In the genomic region with DNA sequence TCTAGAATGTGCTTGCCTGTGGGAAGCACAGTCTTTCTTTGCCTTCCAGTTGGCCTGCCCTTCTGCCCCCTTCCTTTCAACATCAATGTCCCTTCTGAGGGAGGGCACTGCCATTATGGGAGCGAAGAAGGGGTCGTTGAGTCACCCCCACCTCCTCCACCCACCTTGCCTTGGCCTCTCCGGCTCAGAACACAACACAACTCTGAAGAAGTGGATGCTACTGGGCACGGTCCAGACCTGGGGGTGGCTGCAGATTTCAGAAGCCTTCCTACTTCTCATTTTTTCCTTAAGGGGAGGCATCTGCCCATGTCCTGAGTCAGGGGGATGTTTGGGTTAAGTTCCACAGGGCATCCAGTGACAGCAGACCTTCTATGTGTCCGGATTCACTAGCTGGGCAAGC, we compare ENCODE assay signal across 16 cellular contexts.
"Had no signal": no experiment of that assay in that cellular context is flagged by ENCODE, and none has a peak within 500 bp of the region (broad histone marks: within the 10 kb centered on the region; RNA-seq: fewer than 3 reads in every experiment).

No MANE protein-coding gene starts in this region.

- H3K27me3 Mint-ChIP-seq: activated CD4-positive, alpha-beta T cell treated with anti-CD3 and anti-CD28 coated beads, Interleukin-2, amount 10 ng/mL, durations not matched to agents 24 days and 14 days; activated naive CD4-positive, alpha-beta T cell treated with anti-CD3 and anti-CD28 coated beads, Interleukin-2, amount 50 U/mL, for 24 hours; memory B cell had no signal

- H3K27ac ChIP-seq: foreskin keratinocyte, ovary had no signal

- DNase-seq: activated CD4-positive, alpha-beta T cell treated with anti-CD3 and anti-CD28 coated beads, Interleukin-2, amount 10 ng/mL, durations not matched to agents 24 days and 14 days; activated CD8-positive, alpha-beta memory T cell treated with anti-CD3 and anti-CD28 coated beads for 24 hours; activated effector memory CD4-positive, alpha-beta T cell treated with Interleukin-2 at 50 U/mL for 16 hours; amniotic stem cell; foreskin keratinocyte; kidney glomerular epithelial cell; ovary; SHP77; stimulated activated CD4-positive, alpha-beta T cell treated with anti-CD3 and anti-CD28 coated beads, Interleukin-4, amount 100 ng/mL, for 4 hours; stimulated activated naive CD8-positive, alpha-beta T cell treated with anti-CD3 and anti-CD28 coated beads, Interleukin-15, amount 100 ng/mL, for 72 hours; thyroid gland had no signal

- H3K27ac Mint-ChIP-seq: activated CD4-positive, alpha-beta T cell treated with anti-CD3 and anti-CD28 coated beads, Interleukin-2, amount 10 ng/mL, durations not matched to agents 24 days and 14 days; activated naive CD4-positive, alpha-beta T cell treated with anti-CD3 and anti-CD28 coated beads, Interleukin-2, amount 50 U/mL, for 24 hours; memory B cell; stimulated activated naive CD8-positive, alpha-beta T cell treated with anti-CD3 and anti-CD28 coated beads, Interleukin-15, amount 100 ng/mL, for 72 hours; T-helper 1 cell treated with Interleukin-12 subunit alpha and Interleukin-12 subunit beta and Interleukin-4 antibody, amounts not matched to agents 30 μg/mL and 1 μg/mL, for 36 hours had no signal

- H3K4me1 ChIP-seq: breast epithelium, foreskin keratinocyte had no signal

- H3K4me3 ChIP-seq: breast epithelium, ovary, thyroid gland had no signal

- H3K4me1 Mint-ChIP-seq: neural crest cell had no signal

- H3K36me3 ChIP-seq: breast epithelium, ovary, thyroid gland had no signal

- H3K9me3 Mint-ChIP-seq: activated naive CD4-positive, alpha-beta T cell treated with anti-CD3 and anti-CD28 coated beads, Interleukin-2, amount 50 U/mL, for 24 hours; neural crest cell had no signal

- H3K9me3 ChIP-seq: breast epithelium, ovary, thyroid gland had no signal

- H3K4me3 Mint-ChIP-seq: activated CD4-positive, alpha-beta T cell treated with anti-CD3 and anti-CD28 coated beads, Interleukin-2, amount 10 ng/mL, durations not matched to agents 24 days and 14 days; activated naive CD4-positive, alpha-beta T cell treated with anti-CD3 and anti-CD28 coated beads, Interleukin-2, amount 50 U/mL, for 24 hours; memory B cell; neural crest cell; stimulated activated naive CD8-positive, alpha-beta T cell treated with anti-CD3 and anti-CD28 coated beads, Interleukin-15, amount 100 ng/mL, for 72 hours; T-helper 1 cell treated with Interleukin-12 subunit alpha and Interleukin-12 subunit beta and Interleukin-4 antibody, amounts not matched to agents 30 μg/mL and 1 μg/mL, for 36 hours had no signal

- H3K27me3 ChIP-seq: breast epithelium, foreskin keratinocyte, ovary, thyroid gland had no signal

- ATAC-seq: foreskin keratinocyte; stimulated activated naive CD8-positive, alpha-beta T cell treated with anti-CD3 and anti-CD28 coated beads, Interleukin-15, amount 100 ng/mL, for 72 hours had no signal
